In the genomic region with DNA sequence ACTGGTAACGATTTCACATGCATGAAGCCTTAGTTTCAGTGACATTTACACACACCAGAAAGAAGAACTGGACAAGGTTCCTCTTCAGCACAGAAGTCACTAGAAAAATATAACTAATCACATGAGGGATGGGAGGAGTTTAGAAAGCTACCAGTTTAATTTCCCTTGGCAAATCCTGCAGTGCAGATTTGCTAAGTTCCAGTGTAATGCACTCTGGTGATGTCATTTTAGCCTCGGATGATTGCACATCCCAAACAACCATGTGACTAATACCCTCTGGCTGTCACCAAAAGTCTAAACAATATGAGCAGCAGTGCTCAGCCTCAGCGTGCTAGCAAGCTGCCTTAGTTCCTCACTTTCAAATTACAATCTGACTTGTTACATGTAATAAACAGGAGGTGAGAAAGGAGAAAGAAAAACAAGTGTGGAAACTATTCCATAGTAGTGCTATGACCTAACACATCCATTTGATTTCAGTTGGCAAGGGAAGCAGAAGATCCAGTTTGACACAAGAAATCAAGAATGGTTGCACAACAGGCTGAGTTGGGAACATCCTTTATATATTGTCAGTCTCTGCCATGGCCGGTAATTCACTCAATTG, we compare ENCODE assay signal across 8 cellular contexts. TPM values are rescaled to one million over a fixed set of nuclear protein-coding genes. Genes with fewer than 3 reads are reported as not detected.
DNase-seq lines count a peak whose midpoint lies in the region; ATAC-seq and TF ChIP-seq lines count a peak whose summit lies in the region.

No MANE protein-coding gene starts in this region.

- H3K56ac ChIP-seq in IMR-90 (ENCODE audit: extremely low read depth, insufficient read depth, low read length) (no peak overlapping the region), H9 (ENCODE audit: insufficient read length, low read depth, low read length) (no peak overlapping the region)

- no peaks in the 10 kb centered on the region for H4K20me1 ChIP-seq in IMR-90 (ENCODE audit: insufficient read depth, low read length)
- no peaks in the 10 kb centered on the region for H4K20me1 ChIP-seq in H9 (ENCODE audit: control insufficient read depth, insufficient read depth, insufficient read length)

- H3K9me3 ChIP-seq in IMR-90 (ENCODE audit: control insufficient read depth, insufficient read depth, low read length) (no peaks in the 10 kb centered on the region), H9 (ENCODE audit: control insufficient read depth, low read depth, low read length) (no peaks in the 10 kb centered on the region)

- POLR2A ChIA-PET in IMR-90 (lab: Charles Lee; ENCODE audit: unreplicated experiment), result interaction anchor here (0.6 kb wide), 1 partner anchor 32 kb away, joined by 3 read pairs; no protein-coding TSS in a partner anchor

- H2BK20ac ChIP-seq in IMR-90 (ENCODE audit: low read depth, low read length) (peak overlapping the region; percentile 78; the same call in 1 of the 2 replicates), H9 (ENCODE audit: low read depth, low read length, poor library complexity, severe bottlenecking) (no peak overlapping the region)

- TF ChIP-seq CTCF in IMR-90 (conservative IDR thresholded peaks at IDR 0.05; ENCODE audit: low read depth, low read length) (no peak), H9 (conservative IDR thresholded peaks at IDR 0.05) (no peak)

- no peak overlapping the region for H3K27ac Mint-ChIP-seq in H9

- dilution Hi-C loops in IMR-90 (cut with HindIII; ENCODE audit: low sequenced_read_pairs, unreplicated experiment), result no loop called here

- TF ChIP-seq POLR2A in IMR-90 (IDR thresholded peaks at IDR 0.05; ENCODE audit: low read depth, low read length), result no peak

- H4K91ac ChIP-seq in IMR-90 (ENCODE audit: insufficient read depth, low read depth, low read length) (no peak overlapping the region), H9 (ENCODE audit: insufficient read length, low read depth, low read length) (no peak overlapping the region)

- H3K23ac ChIP-seq in IMR-90 (ENCODE audit: low read depth, low read length) (peak overlapping the region; percentile 49; the same call in 1 of the 2 replicates), H9 (ENCODE audit: insufficient read length, low read depth, low read length) (no peak overlapping the region)

- H2BK15ac ChIP-seq in IMR-90 (ENCODE audit: low read depth, low read length) (peak overlapping the region; percentile 4; the same call in 2 of the 3 replicates), H9 (ENCODE audit: low read depth, low read length) (no peak overlapping the region)

- H2BK12ac ChIP-seq in H9 (ENCODE audit: insufficient read length, low read depth, low read length), result no peak overlapping the region

- H2BK5ac ChIP-seq in IMR-90 (ENCODE audit: low read depth, low read length, poor library complexity, severe bottlenecking) (peak overlapping the region; percentile 94), H9 (ENCODE audit: insufficient read length, low read length) (no peak overlapping the region)

- H3K4ac ChIP-seq in IMR-90 (ENCODE audit: low read depth, low read length), result peak overlapping the region; percentile 82
- no peak overlapping the region for H3K4ac ChIP-seq in H9 (ENCODE audit: low read depth, low read length)

- no peaks in the 10 kb centered on the region for H3K23me2 ChIP-seq in H9 (ENCODE audit: insufficient read length, low read depth, low read length, poor library complexity, severe bottlenecking)

- peak overlapping the region; percentile 31; the same call in 1 of the 2 replicates for H4K5ac ChIP-seq in IMR-90 (ENCODE audit: low read depth, low read length)
- H4K5ac ChIP-seq in H9 (ENCODE audit: insufficient read length, low read depth, low read length), result no peak overlapping the region

- no peaks in the 10 kb centered on the region for H3K36me3 ChIP-seq in IMR-90 (ENCODE audit: control insufficient read depth, insufficient read depth, low read length)

- H3K79me1 ChIP-seq in IMR-90 (ENCODE audit: low read depth in 1 of 2, low read length in 2 of 2) (no peaks in the 10 kb centered on the region), H9 (ENCODE audit: insufficient read depth, low read depth, low read length, poor library complexity, severe bottlenecking) (no peaks in the 10 kb centered on the region)

- CTCF ChIA-PET in IMR-90 (lab: Yijun Ruan, JAX), result interaction anchor here (0.7 kb wide), 1 partner anchor 38 kb away, joined by 3 read pairs; no protein-coding TSS in a partner anchor

- H3K4me3 ChIP-seq in IMR-90 (ENCODE audit: insufficient read depth, low read depth, low read length), result no peak overlapping the region; the same call in 1 of the 2 replicates

- peaks cover 13% of the 10 kb centered on the region; the same call in 1 of the 2 replicates for H3K9me1 ChIP-seq in IMR-90 (ENCODE audit: insufficient read depth, low read length)

- H3K4me1 ChIP-seq in IMR-90 (ENCODE audit: control insufficient read depth, insufficient read depth, low read length) (peaks cover 7% of the 10 kb centered on the region), H9 (ENCODE audit: insufficient read depth, low read length) (no peaks in the 10 kb centered on the region; the same call in 1 of the 2 replicates)

- H3K27me3 Mint-ChIP-seq in H9 (ENCODE audit: low read depth), result no peaks in the 10 kb centered on the region; the same call in none of the 2 replicates

- peak overlapping the region; percentile 76 for H2BK120ac ChIP-seq in IMR-90 (ENCODE audit: low read depth, low read length)
- H2BK120ac ChIP-seq in H9 (ENCODE audit: low read depth, low read length, poor library complexity, severe bottlenecking), result no peak overlapping the region

- H3K79me2 ChIP-seq in H9 (ENCODE audit: insufficient read depth, low read length), result no peaks in the 10 kb centered on the region

- no peaks in the 10 kb centered on the region; a peak in 2 of 5 replicates for H3K9me3 Mint-ChIP-seq in H9

- H3K4me1 Mint-ChIP-seq in H9, result peaks cover 0 to 5% of the 10 kb centered on the region in 2 experiments; a peak in 2 of 4 replicates

- no peak overlapping the region for H3T11ph ChIP-seq in H9 (ENCODE audit: low read length)

- WGBS in IMR-90 (ENCODE audit: extremely low coverage in 2 of 2, insufficient read length in 1 of 2), 2 experiments, result no CpG with 5 or more reads among the region's 4 CpGs
- WGBS in H9 (ENCODE audit: extremely low coverage, insufficient read length, low lambda C conversion rate), result no CpG with 5 or more reads among the region's 4 CpGs

- H3K4me2 ChIP-seq in IMR-90 (ENCODE audit: low read depth, low read length) (peak overlapping the region; percentile 69), H9 (ENCODE audit: insufficient read depth, insufficient read length, low read length) (no peak overlapping the region)

- H3K14ac ChIP-seq in IMR-90 (replicated peaks; ENCODE audit: low read depth, low read length), result peak overlapping the region; percentile 65; the same call in 1 of the 2 replicates
- H3K14ac ChIP-seq in H9 (ENCODE audit: insufficient read depth, low read length), result no peak overlapping the region

- H2AK5ac ChIP-seq in IMR-90 (ENCODE audit: low read depth, low read length), result no peak overlapping the region
- H2AK5ac ChIP-seq in H9 (ENCODE audit: insufficient read length, low read length), result no peak overlapping the region

- peak overlapping the region in 1 of 2 experiments; percentile 93; a peak in 1 of 4 replicates for H4K8ac ChIP-seq in IMR-90 (ENCODE audit: low read depth in 2 of 2, low read length in 2 of 2)
- no peak overlapping the region for H4K8ac ChIP-seq in H9 (replicated peaks; ENCODE audit: insufficient read length, low read depth, low read length)

- H2AFZ ChIP-seq in IMR-90 (replicated peaks; ENCODE audit: low read length, poor library complexity) (no peak overlapping the region), H9 (ENCODE audit: low read length) (no peak overlapping the region)

- BruUV-seq in IMR-90 (replicated peaks; lab: Mats Ljungman, UMichigan), result no TSS peak

- peak; percentile 91 for ATAC-seq in IMR-90 (ENCODE audit: low read depth)
- no peak for ATAC-seq in GM21717 (IDR thresholded peaks at IDR 0.05; ENCODE audit: unreplicated experiment)

- H2AK9ac ChIP-seq in IMR-90 (replicated peaks; ENCODE audit: low read depth, low read length, poor library complexity), result no peak overlapping the region

- H3K27ac ChIP-seq in IMR-90 (ENCODE audit: insufficient read depth, low read length), result peak overlapping the region; percentile 47; the same call in 1 of the 2 replicates
- no peak overlapping the region for H3K27ac ChIP-seq in H9 (ENCODE audit: insufficient read length, low read depth, low read length)

- H3K4me3 Mint-ChIP-seq in H9, result no peak overlapping the region

- intact Hi-C loops in IMR-90 (cut with micrococcal nuclease), result loop anchor here (2.0 kb wide), 2 partner anchors 34 to 52 kb away; partner anchors contain the start of gene PPP1CB

- H3K9ac ChIP-seq in IMR-90 (ENCODE audit: low read depth, low read length) (no peak overlapping the region), H9 (ENCODE audit: extremely low read depth, insufficient read length, low read length) (no peak overlapping the region)

- H3K27me3 ChIP-seq in IMR-90 (ENCODE audit: control insufficient read depth, insufficient read depth, low read length) (no peaks in the 10 kb centered on the region), H9 (ENCODE audit: insufficient read depth, low read length) (no peaks in the 10 kb centered on the region)

- 0 out of 2 replicates have a peak, but pooled peaks have one; percentile 10 for TF ChIP-seq RAD21 in IMR-90 (IDR thresholded peaks at IDR 0.05; ENCODE audit: low read length)

- peak; percentile 91 for DNase-seq in DMS53 (lab: John Stamatoyannopoulos, UW)
- DNase-seq in IMR-90, result peak; percentile 98
- DNase-seq in SK-MEL-5 (ENCODE audit: low read depth, low spot score), result peak; percentile 88
- DNase-seq in fibroblast of peridontal ligament (ENCODE audit: extremely low read depth), result peak; percentile 98
- peak; percentile 88 for DNase-seq in non-pigmented ciliary epithelial cell (ENCODE audit: low read depth)
- no peak for DNase-seq in H9
- no peak for DNase-seq in GOT3 (lab: John Stamatoyannopoulos, UW)

- peak overlapping the region; percentile 50 for H3K18ac ChIP-seq in IMR-90 (ENCODE audit: low read depth, low read length)
- no peak overlapping the region for H3K18ac ChIP-seq in H9 (ENCODE audit: insufficient read length, low read depth, low read length)

- in situ Hi-C loops in IMR-90 (cut with MboI; ENCODE audit: low sequenced_read_pairs) (no loop called here), SK-MEL-5 (cut with HindIII; ENCODE audit: low pct_unique_long_range_greater_than_20kb, low sequenced_read_pairs) (no loop called here)

- no peaks in the 10 kb centered on the region for H3K36me3 Mint-ChIP-seq in H9 (ENCODE audit: insufficient read depth in 1 of 3, low read depth in 3 of 3)

TF ChIP-seq in IMR-90, 13 proteins besides CTCF, POLR2A, EP300 and RAD21 (continues in another document):
- peak; percentile 67; the same call in 1 of the 2 replicates for TF ChIP-seq BHLHE40 (IDR thresholded peaks at IDR 0.05; ENCODE audit: low read depth, low read length)

RNA-seq across cellular contexts. Expression of gene PPP1CB, which starts 35.3 kb away (rescaled TPM):
- total RNA-seq in IMR-90 (2012; rRNA removed) (111 and 271 TPM in 2 replicates), H9 (2021) (183 and 184 TPM in 2 replicates)
- 20.4 and 37.7 TPM in 2 replicates for polyA plus RNA-seq in IMR-90 (2012; rRNA removed)
- polyA plus RNA-seq in IMR-90 (2012; cell fraction: cytosol; rRNA removed), result 9.2 and 10.0 TPM in 2 replicates
- polyA plus RNA-seq in IMR-90 (2012; cell fraction: nucleus; rRNA removed; ENCODE audit: low replicate concordance), result 4.0 and 16.3 TPM in 2 replicates
- total RNA-seq in SK-MEL-5 (2014; rRNA removed; shearing (Covaris generic)), result 224 and 226 TPM in 2 replicates
- 79.8 and 109 TPM in 2 replicates for polyA plus RNA-seq in SK-MEL-5 (2015; cell fraction: cytosol; rRNA removed)
- 47.0 and 73.9 TPM in 2 replicates for polyA plus RNA-seq in SK-MEL-5 (2015; cell fraction: nucleus; rRNA removed)

Comparison
In these comparisons a context has a peak if more than half of its experiments do, and no peak if none do; other contexts are left out.
1. DNase-seq: peak in DMS53 (single experiment), IMR-90 (single experiment), SK-MEL-5 (single experiment), fibroblast of peridontal ligament (single experiment) and non-pigmented ciliary epithelial cell (single experiment); none in H9 (single experiment) and GOT3 (single experiment).